Comparison of ENCODE assay signal across 27 cellular contexts in the genomic region with DNA sequence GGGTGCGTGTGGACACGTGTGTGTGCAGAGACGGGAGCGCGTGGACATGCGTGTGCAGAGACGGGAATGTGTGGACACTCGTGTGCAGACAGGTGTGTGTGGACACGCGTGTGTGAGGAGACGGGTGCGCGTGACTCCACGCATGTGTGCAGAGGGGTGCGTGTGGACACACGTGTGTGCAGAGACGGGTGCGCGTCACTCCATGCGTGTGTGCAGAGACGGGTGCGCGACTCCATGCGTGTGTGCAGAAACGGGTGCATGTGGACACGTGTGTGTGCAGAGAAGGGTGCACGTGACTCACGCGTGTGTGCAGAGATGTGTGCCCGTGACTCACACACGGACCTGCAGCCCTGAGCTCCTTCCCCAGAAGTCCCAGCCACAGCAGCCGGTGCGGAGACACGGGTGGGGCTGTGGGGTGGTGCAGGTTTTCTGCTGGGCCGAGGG. TPM values are rescaled to one million over a fixed set of nuclear protein-coding genes. Genes with fewer than 3 reads are reported as not detected.
DNase-seq lines count a peak whose midpoint lies in the region; ATAC-seq, FAIRE-seq and TF ChIP-seq lines count a peak whose summit lies in the region.
"Had no signal": no experiment of that assay in that cellular context is flagged by ENCODE, and none has a peak within 500 bp of the region (broad histone marks: within the 10 kb centered on the region; RNA-seq: fewer than 3 reads in every experiment).

No MANE protein-coding gene starts in this region.

- H3K4me3 ChIP-seq in HEK293 (ENCODE audit: low read depth, low read length) (no peak overlapping the region), K562 (no peak overlapping the region)
- no peak overlapping the region for H3K4me3 ChIP-seq in naive thymus-derived CD4-positive, alpha-beta T cell (ENCODE audit: low read length)
- H3K4me3 ChIP-seq: BLaER1, psoas muscle had no signal

- POLR2A ChIA-PET in HEK293 (lab: Yijun Ruan, JAX): no interaction called here
- POLR2A ChIA-PET in K562 (lab: Yijun Ruan, JAX): no interaction called here
- POLR2A ChIA-PET in naive thymus-derived CD4-positive, alpha-beta T cell (lab: Charles Lee): interaction anchor here (5.3 kb wide), 1 partner anchor 18 kb away, joined by 34 read pairs; no protein-coding TSS in a partner anchor

- TF ChIP-seq RAD21 in K562 (CRISPR knock-in tag; conservative IDR thresholded peaks at IDR 0.05 in 1 of 2, IDR thresholded peaks at IDR 0.05 in 1 of 2): no peak

- BruUV-seq in K562 (replicated peaks; lab: Mats Ljungman, UMichigan): no TSS peak

- H4K20me1 ChIP-seq in K562 (replicated peaks; ENCODE audit: control insufficient read depth, insufficient read depth, low read length): no peaks in the 10 kb centered on the region

- ATAC-seq in K562: no peak
- ATAC-seq in naive thymus-derived CD4-positive, alpha-beta T cell: no peak
- ATAC-seq: esophagus mucosa; psoas muscle; stimulated activated naive B cell treated with anti-CD40 and anti-IgM and Interleukin-4, amounts not matched to agents 10 μg/mL and 1 μg/mL and 100 μg/mL, for 72 hours had no signal

- CTCF ChIA-PET in HEK293 (lab: Yijun Ruan, JAX) (interaction anchor here (2.8 kb wide), 1 partner anchor 84 kb away, joined by 27 read pairs; no protein-coding TSS in a partner anchor), K562 (lab: Yijun Ruan, JAX; ENCODE audit: low intra/inter-chr PET ratio) (interaction anchor here (2.1 kb wide), 1 partner anchor 83 kb away, joined by 18 read pairs; no protein-coding TSS in a partner anchor)
- CTCF ChIA-PET in naive thymus-derived CD4-positive, alpha-beta T cell (lab: Charles Lee): interaction anchor here (1.0 kb wide), 1 partner anchor 114 kb away, joined by 3 read pairs; no protein-coding TSS in a partner anchor

- H3K27ac Mint-ChIP-seq in naive thymus-derived CD4-positive, alpha-beta T cell: no peak overlapping the region
- H3K27ac Mint-ChIP-seq: dendritic cell treated with granulocyte-macrophage colony-stimulating factor and Interleukin-4, amounts not matched to agents 40 ng/mL and 50 ng/mL, for 4 days; endodermal cell; mesothelial cell of epicardium; stimulated activated naive B cell treated with anti-CD40 and anti-IgM and Interleukin-4, amounts not matched to agents 10 μg/mL and 1 μg/mL and 100 μg/mL, for 72 hours had no signal

- H3K27me3 Mint-ChIP-seq in naive thymus-derived CD4-positive, alpha-beta T cell: no peaks in the 10 kb centered on the region
- H3K27me3 Mint-ChIP-seq: central memory CD8-positive, alpha-beta T cell had no signal

- intact Hi-C loops in K562 (cut with micrococcal nuclease): loop anchor here (2.0 kb wide), 1 partner anchor 81 kb away; no protein-coding TSS in a partner anchor
- intact Hi-C loops in naive thymus-derived CD4-positive, alpha-beta T cell (cut with micrococcal nuclease): loop anchor here (2.0 kb wide), 2 partner anchors 75 to 193 kb away; no protein-coding TSS in a partner anchor

- H3K9me3 ChIP-seq in HEK293 (ENCODE audit: control insufficient read depth, insufficient read depth, low read depth, low read length) (no peaks in the 10 kb centered on the region), K562 (replicated peaks; ENCODE audit: control insufficient read depth, insufficient read depth, low read depth, low read length) (peaks cover 10% of the 10 kb centered on the region)
- H3K9me3 ChIP-seq in naive thymus-derived CD4-positive, alpha-beta T cell (ENCODE audit: control insufficient read depth in 2 of 3, low read length in 3 of 3): no peaks in the 10 kb centered on the region
- H3K9me3 ChIP-seq: psoas muscle had no signal

- peak overlapping the region in 1 of 2 experiments; percentile 78; a peak in 2 of 4 replicates for H3K9ac ChIP-seq in K562 (ENCODE audit: insufficient read depth in 1 of 2, low read depth in 2 of 2, low read length in 2 of 2)
- H3K9ac ChIP-seq: BLaER1 had no signal

- WGBS in K562 (ENCODE audit: insufficient coverage, low coverage, missing lambda C conversion rate): 94% methylated on average over 32 of the region's 35 CpGs

- H3K9me1 ChIP-seq in K562 (ENCODE audit: control insufficient read depth, insufficient read depth, low read length): no peaks in the 10 kb centered on the region

- no peaks in the 10 kb centered on the region for H3K27me3 ChIP-seq in K562 (ENCODE audit: control insufficient read depth in 2 of 2, insufficient read depth in 2 of 2, low read length in 2 of 2)
- no peaks in the 10 kb centered on the region for H3K27me3 ChIP-seq in naive thymus-derived CD4-positive, alpha-beta T cell (ENCODE audit: control insufficient read depth in 2 of 2, insufficient read depth in 2 of 2, low read length in 2 of 2)

- H3K4me1 Mint-ChIP-seq in naive thymus-derived CD4-positive, alpha-beta T cell: peaks cover 8 to 31% (median 16%) of the 10 kb centered on the region in 7 donors
- H3K4me1 Mint-ChIP-seq: endodermal cell had no signal

- TF ChIP-seq CTCF in HEK293 (tag by site-specific recombination; IDR thresholded peaks at IDR 0.05) (no peak), K562 (IDR thresholded peaks at IDR 0.05 in 2 of 3, conservative IDR thresholded peaks at IDR 0.05 in 1 of 3; ENCODE audit: insufficient read depth in 2 of 3, low read depth in 1 of 3, low read length in 3 of 3) (no peak)

- peaks cover 0 to 11% (median 0%) of the 10 kb centered on the region in 5 donors for H3K36me3 Mint-ChIP-seq in naive thymus-derived CD4-positive, alpha-beta T cell
- H3K36me3 Mint-ChIP-seq: mesothelial cell of epicardium; naive B cell; stimulated activated naive B cell treated with anti-CD40 and anti-IgM and Interleukin-4, amounts not matched to agents 10 μg/mL and 1 μg/mL and 100 μg/mL, for 72 hours had no signal

- FAIRE-seq in K562 (lab: Jason Lieb, UNC): no peak
- FAIRE-seq: keratinocyte had no signal

- no peak overlapping the region for H3K4me2 ChIP-seq in K562 (ENCODE audit: insufficient read depth, low read length)
- H3K4me2 ChIP-seq: BLaER1 had no signal

- no peak for TF ChIP-seq EP300 in K562 (IDR thresholded peaks at IDR 0.05; ENCODE audit: low read length)

- in situ Hi-C loops in K562 (cut with MboI): no loop called here

- TF ChIP-seq POLR2A in K562 (conservative IDR thresholded peaks at IDR 0.05): no peak

- no peak overlapping the region for H3K27ac ChIP-seq in HEK293 (ENCODE audit: extremely low read depth, low read depth, low read length)
- no peak overlapping the region for H3K27ac ChIP-seq in K562 (ENCODE audit: extremely low read depth, low read depth, low read length)
- no peak overlapping the region for H3K27ac ChIP-seq in naive thymus-derived CD4-positive, alpha-beta T cell (ENCODE audit: low read depth, low read length)
- H3K27ac ChIP-seq: BLaER1, psoas muscle had no signal

- H2AFZ ChIP-seq in K562 (ENCODE audit: low read depth, low read length): no peak overlapping the region

- no peaks in the 10 kb centered on the region for H3K79me2 ChIP-seq in K562 (ENCODE audit: control insufficient read depth, insufficient read depth, low read length)

- no peak for DNase-seq in K562 (ENCODE audit: extremely low read depth in 1 of 4, low spot score in 3 of 4)
- DNase-seq in naive thymus-derived CD4-positive, alpha-beta T cell: no peak
- DNase-seq in NCI-H69 (lab: John Stamatoyannopoulos, UW): no peak
- DNase-seq: activated CD4-positive, alpha-beta T cell treated with anti-CD3 and anti-CD28 coated beads, Interleukin-2, amount 50 U/mL, for 48 hours; activated CD4-positive, CD25-positive, alpha-beta regulatory T cell; activated effector memory CD4-positive, alpha-beta T cell treated with Interleukin-2 at 50 U/mL for 16 hours; endodermal cell; foreskin fibroblast; GOT3; head of caudate nucleus; naive B cell; nucleus accumbens; psoas muscle; stimulated activated naive B cell treated with anti-CD40 and anti-IgM and Interleukin-4, amounts not matched to agents 10 μg/mL and 1 μg/mL and 100 μg/mL, for 72 hours; T-helper 1 cell had no signal

- no peaks in the 10 kb centered on the region for H3K9me3 Mint-ChIP-seq in naive thymus-derived CD4-positive, alpha-beta T cell
- H3K9me3 Mint-ChIP-seq: central memory CD8-positive, alpha-beta T cell; dendritic cell treated with granulocyte-macrophage colony-stimulating factor and Interleukin-4, amounts not matched to agents 40 ng/mL and 50 ng/mL, for 4 days; endodermal cell; mesothelial cell of epicardium; naive B cell; stimulated activated naive B cell treated with anti-CD40 and anti-IgM and Interleukin-4, amounts not matched to agents 10 μg/mL and 1 μg/mL and 100 μg/mL, for 72 hours had no signal

- H3K36me3 ChIP-seq in HEK293 (ENCODE audit: control insufficient read depth in 2 of 2, insufficient read depth in 1 of 2, low read length in 2 of 2) (no peaks in the 10 kb centered on the region), K562 (ENCODE audit: control insufficient read depth, insufficient read depth, low read length) (no peaks in the 10 kb centered on the region)
- peaks cover 0 to 26% (median 0%) of the 10 kb centered on the region in 3 experiments for H3K36me3 ChIP-seq in naive thymus-derived CD4-positive, alpha-beta T cell (ENCODE audit: control insufficient read depth in 2 of 3, insufficient read depth in 3 of 3, low read length in 3 of 3)
- H3K36me3 ChIP-seq: BLaER1 had no signal

- H3K4me3 Mint-ChIP-seq in naive thymus-derived CD4-positive, alpha-beta T cell: no peak overlapping the region
- H3K4me3 Mint-ChIP-seq: central memory CD8-positive, alpha-beta T cell; dendritic cell treated with granulocyte-macrophage colony-stimulating factor and Interleukin-4, amounts not matched to agents 40 ng/mL and 50 ng/mL, for 4 days; endodermal cell; mesothelial cell of epicardium; naive B cell; stimulated activated naive B cell treated with anti-CD40 and anti-IgM and Interleukin-4, amounts not matched to agents 10 μg/mL and 1 μg/mL and 100 μg/mL, for 72 hours had no signal

- H3K4me1 ChIP-seq in HEK293 (ENCODE audit: control insufficient read depth, insufficient read depth, low read length): no peaks in the 10 kb centered on the region; the same call in 1 of the 2 replicates
- H3K4me1 ChIP-seq in K562 (replicated peaks in 1 of 2; ENCODE audit: control insufficient read depth in 2 of 2, insufficient read depth in 2 of 2, low read length in 2 of 2): peaks cover 34 to 100% of the 10 kb centered on the region in 2 experiments
- H3K4me1 ChIP-seq in naive thymus-derived CD4-positive, alpha-beta T cell (ENCODE audit: control insufficient read depth in 2 of 2, insufficient read depth in 2 of 2, low read length in 2 of 2): peaks cover 20% of the 10 kb centered on the region in 2 donors

RNA-seq across cellular contexts. Expression of gene CD7, which starts 2.2 kb away (rescaled TPM):
- 0.44 TPM in 1 of 2 replicates, not detected in the other for total RNA-seq in K562 (2011; cell fraction: chromatin; rRNA removed; ENCODE audit: low replicate concordance)
- total RNA-seq in K562 (2011; cell fraction: nucleolus; rRNA removed): 0.66 and 0.83 TPM in 2 replicates
- total RNA-seq in K562 (2011; cell fraction: nucleoplasm; rRNA removed): 0.69 TPM in 1 of 2 replicates, not detected in the other
- total RNA-seq in K562 (2014; rRNA removed) (not detected in 2 replicates), K562 (2014; rRNA removed; fragmentation: Illumina TruSeq; extraction: Trizol) (not detected in 2 replicates), K562 (2015; rRNA removed; fragmentation: Illumina TruSeq; extraction: Trizol) (not detected in 2 replicates), K562 (2021) (0.18 and 0.35 TPM in 2 replicates)
- polyA plus RNA-seq in K562 (2011; rRNA removed) (0.21 and 0.85 TPM in 2 replicates), K562 (2014; fragmentation: Illumina TruSeq; extraction: Trizol) (not detected in 2 replicates), K562 (2014; fragmentation: Nextera tagmentation; extraction: Ambion mirVana) (not detected), K562 (2014; rRNA removed) (not detected in 2 replicates)
- 0.34 and 1.3 TPM in 2 replicates for polyA plus RNA-seq in K562 (2011; cell fraction: cytosol; rRNA removed)
- polyA plus RNA-seq in K562 (2011; cell fraction: nucleus; rRNA removed): 0.88 and 1.2 TPM in 2 replicates
- 0.16 and 0.19 TPM in 2 replicates for polyA plus RNA-seq in K562 (2012)
- polyA minus RNA-seq in K562 (2011; rRNA and poly(A)+ RNA removed): not detected in 2 replicates
- polyA minus RNA-seq in K562 (2011; cell fraction: cytosol; rRNA and poly(A)+ RNA removed): 1.0 TPM in 1 of 2 replicates, not detected in the other
- 0.27 TPM in 1 of 2 replicates, not detected in the other for polyA minus RNA-seq in K562 (2011; cell fraction: nucleus; rRNA and poly(A)+ RNA removed)
- total RNA-seq in naive thymus-derived CD4-positive, alpha-beta T cell: 100 to 1,000 TPM in 3 of 5 experiments, 10 to 100 TPM in 2; 61.9 to 390 (median 165) TPM
- 100 to 1,000 TPM; 169 to 183 TPM for polyA plus RNA-seq in naive thymus-derived CD4-positive, alpha-beta T cell
- total RNA-seq: NCI-H460, OCI-LY7 had no signal
- polyA plus RNA-seq: keratinocyte had no signal

RNA-seq across cellular contexts. Expression of gene SECTM1, which starts 13.9 kb away (rescaled TPM):
- total RNA-seq in K562 (2011; cell fraction: chromatin; rRNA removed; ENCODE audit: low replicate concordance): 0.86 TPM in 1 of 2 replicates, not detected in the other
- 0.53 and 0.83 TPM in 2 replicates for total RNA-seq in K562 (2011; cell fraction: nucleolus; rRNA removed)
- 0.99 TPM in 1 of 2 replicates, not detected in the other for total RNA-seq in K562 (2011; cell fraction: nucleoplasm; rRNA removed)
- total RNA-seq in K562 (2014; rRNA removed): 0.18 TPM in 1 of 2 replicates, not detected in the other
- not detected in 2 replicates for total RNA-seq in K562 (2014; rRNA removed; fragmentation: Illumina TruSeq; extraction: Trizol)
- total RNA-seq in K562 (2015; rRNA removed; fragmentation: Illumina TruSeq; extraction: Trizol): not detected in 2 replicates
- 0.11 TPM in 1 of 2 replicates, not detected in the other for total RNA-seq in K562 (2021)
- 0.19 and 0.46 TPM in 2 replicates for polyA plus RNA-seq in K562 (2011; rRNA removed)
- 0.35 and 1.1 TPM in 2 replicates for polyA plus RNA-seq in K562 (2011; cell fraction: cytosol; rRNA removed)
- 0.31 and 0.47 TPM in 2 replicates for polyA plus RNA-seq in K562 (2011; cell fraction: nucleus; rRNA removed)
- 0.36 and 0.57 TPM in 2 replicates for polyA plus RNA-seq in K562 (2012)
- polyA plus RNA-seq in K562 (2014; fragmentation: Illumina TruSeq; extraction: Trizol): 0.15 TPM in 1 of 2 replicates, not detected in the other
- polyA plus RNA-seq in K562 (2014; fragmentation: Nextera tagmentation; extraction: Ambion mirVana): not detected
- polyA plus RNA-seq in K562 (2014; rRNA removed): not detected in 2 replicates
- 0.18 and 0.33 TPM in 2 replicates for polyA minus RNA-seq in K562 (2011; rRNA and poly(A)+ RNA removed)
- polyA minus RNA-seq in K562 (2011; cell fraction: cytosol; rRNA and poly(A)+ RNA removed): not detected in 2 replicates
- 0.94 TPM in 1 of 2 replicates, not detected in the other for polyA minus RNA-seq in K562 (2011; cell fraction: nucleus; rRNA and poly(A)+ RNA removed)
- total RNA-seq in naive thymus-derived CD4-positive, alpha-beta T cell: 10 to 100 TPM in 2 of 5 experiments, 1 to 10 TPM in 3; 2.3 to 32.4 (median 5.1) TPM
- polyA plus RNA-seq in naive thymus-derived CD4-positive, alpha-beta T cell: 1 to 10 TPM; 1.5 to 3.2 TPM
- total RNA-seq: endodermal cell, OCI-LY7 had no signal

RNA-seq across cellular contexts. Expression of gene TEX19, which starts 39.4 kb away (rescaled TPM):
- 1.0 and 1.2 TPM in 2 replicates for total RNA-seq in K562 (2011; cell fraction: chromatin; rRNA removed; ENCODE audit: low replicate concordance)
- total RNA-seq in K562 (2011; cell fraction: nucleolus; rRNA removed): 1.2 TPM in 2 replicates
- total RNA-seq in K562 (2011; cell fraction: nucleoplasm; rRNA removed): 1.0 and 1.8 TPM in 2 replicates
- total RNA-seq in K562 (2014; rRNA removed) (1.6 and 2.4 TPM in 2 replicates), K562 (2014; rRNA removed; fragmentation: Illumina TruSeq; extraction: Trizol) (0.93 and 1.4 TPM in 2 replicates), K562 (2015; rRNA removed; fragmentation: Illumina TruSeq; extraction: Trizol) (1.6 and 2.0 TPM in 2 replicates), K562 (2021) (1.4 and 2.1 TPM in 2 replicates)
- polyA plus RNA-seq in K562 (2011; rRNA removed) (3.6 and 4.9 TPM in 2 replicates), K562 (2014; fragmentation: Illumina TruSeq; extraction: Trizol) (1.9 and 2.3 TPM in 2 replicates), K562 (2014; fragmentation: Nextera tagmentation; extraction: Ambion mirVana) (under 1 TPM; 0.10 to 0.57 TPM), K562 (2014; rRNA removed) (1.9 and 2.2 TPM in 2 replicates)
- 4.1 and 5.7 TPM in 2 replicates for polyA plus RNA-seq in K562 (2011; cell fraction: cytosol; rRNA removed)
- 1.2 and 1.9 TPM in 2 replicates for polyA plus RNA-seq in K562 (2011; cell fraction: nucleus; rRNA removed)
- 2.0 and 5.3 TPM in 2 replicates for polyA plus RNA-seq in K562 (2012)
- 2.4 and 2.7 TPM in 2 replicates for polyA minus RNA-seq in K562 (2011; rRNA and poly(A)+ RNA removed)
- polyA minus RNA-seq in K562 (2011; cell fraction: cytosol; rRNA and poly(A)+ RNA removed): 0.91 and 1.5 TPM in 2 replicates
- 0.13 and 0.56 TPM in 2 replicates for polyA minus RNA-seq in K562 (2011; cell fraction: nucleus; rRNA and poly(A)+ RNA removed)
- not detected for total RNA-seq in naive thymus-derived CD4-positive, alpha-beta T cell
- not detected for polyA plus RNA-seq in naive thymus-derived CD4-positive, alpha-beta T cell
- total RNA-seq: esophagus mucosa, lower leg skin, ureter had no signal
- polyA plus RNA-seq: keratinocyte had no signal

RNA-seq across cellular contexts. Expression of gene CSNK1D, which starts 46.1 kb away (rescaled TPM):
- 268 and 441 TPM in 2 replicates for total RNA-seq in K562 (2011; cell fraction: chromatin; rRNA removed; ENCODE audit: low replicate concordance)
- total RNA-seq in K562 (2011; cell fraction: nucleolus; rRNA removed): 196 and 213 TPM in 2 replicates
- total RNA-seq in K562 (2011; cell fraction: nucleoplasm; rRNA removed): 179 and 187 TPM in 2 replicates
- total RNA-seq in K562 (2014; rRNA removed) (26.1 and 39.0 TPM in 2 replicates), K562 (2014; rRNA removed; fragmentation: Illumina TruSeq; extraction: Trizol) (35.9 and 41.3 TPM in 2 replicates), K562 (2015; rRNA removed; fragmentation: Illumina TruSeq; extraction: Trizol) (35.7 and 36.6 TPM in 2 replicates), K562 (2021) (95.3 and 114 TPM in 2 replicates)
- polyA plus RNA-seq in K562 (2011; rRNA removed) (82.8 and 96.8 TPM in 2 replicates), K562 (2014; fragmentation: Illumina TruSeq; extraction: Trizol) (123 and 133 TPM in 2 replicates), K562 (2014; fragmentation: Nextera tagmentation; extraction: Ambion mirVana) (1 to 10 TPM; 6.5 to 7.4 TPM), K562 (2014; rRNA removed) (81.0 and 90.3 TPM in 2 replicates)
- polyA plus RNA-seq in K562 (2011; cell fraction: cytosol; rRNA removed): 51.5 and 60.4 TPM in 2 replicates
- 306 and 488 TPM in 2 replicates for polyA plus RNA-seq in K562 (2011; cell fraction: nucleus; rRNA removed)
- 102 and 106 TPM in 2 replicates for polyA plus RNA-seq in K562 (2012)
- polyA minus RNA-seq in K562 (2011; rRNA and poly(A)+ RNA removed): 56.2 and 74.7 TPM in 2 replicates
- 45.7 and 51.3 TPM in 2 replicates for polyA minus RNA-seq in K562 (2011; cell fraction: cytosol; rRNA and poly(A)+ RNA removed)
- 71.1 and 74.9 TPM in 2 replicates for polyA minus RNA-seq in K562 (2011; cell fraction: nucleus; rRNA and poly(A)+ RNA removed)
- total RNA-seq in naive thymus-derived CD4-positive, alpha-beta T cell: 100 to 1,000 TPM; 144 to 249 (median 176) TPM
- 10 to 100 TPM; 46.1 to 81.3 TPM for polyA plus RNA-seq in naive thymus-derived CD4-positive, alpha-beta T cell

RNA-seq across cellular contexts. Expression of gene UTS2R, which starts 51.9 kb away (rescaled TPM):
- not detected in 2 replicates for total RNA-seq in K562 (2011; cell fraction: chromatin; rRNA removed; ENCODE audit: low replicate concordance)
- not detected in 2 replicates for total RNA-seq in K562 (2011; cell fraction: nucleolus; rRNA removed)
- total RNA-seq in K562 (2011; cell fraction: nucleoplasm; rRNA removed): not detected in 2 replicates
- total RNA-seq in K562 (2014; rRNA removed): not detected in 2 replicates
- total RNA-seq in K562 (2014; rRNA removed; fragmentation: Illumina TruSeq; extraction: Trizol): not detected in 2 replicates
- not detected in 2 replicates for total RNA-seq in K562 (2015; rRNA removed; fragmentation: Illumina TruSeq; extraction: Trizol)
- total RNA-seq in K562 (2021): 0.22 TPM in 1 of 2 replicates, not detected in the other
- polyA plus RNA-seq in K562 (2011; rRNA removed): not detected in 2 replicates
- not detected in 2 replicates for polyA plus RNA-seq in K562 (2011; cell fraction: cytosol; rRNA removed)
- 0.27 TPM in 1 of 2 replicates, not detected in the other for polyA plus RNA-seq in K562 (2011; cell fraction: nucleus; rRNA removed)
- polyA plus RNA-seq in K562 (2012): not detected in 2 replicates
- not detected in 2 replicates for polyA plus RNA-seq in K562 (2014; fragmentation: Illumina TruSeq; extraction: Trizol)
- not detected for polyA plus RNA-seq in K562 (2014; fragmentation: Nextera tagmentation; extraction: Ambion mirVana)
- not detected in 2 replicates for polyA plus RNA-seq in K562 (2014; rRNA removed)
- polyA minus RNA-seq in K562 (2011; rRNA and poly(A)+ RNA removed): not detected in 2 replicates
- not detected in 2 replicates for polyA minus RNA-seq in K562 (2011; cell fraction: cytosol; rRNA and poly(A)+ RNA removed)
- not detected in 2 replicates for polyA minus RNA-seq in K562 (2011; cell fraction: nucleus; rRNA and poly(A)+ RNA removed)
- total RNA-seq in naive thymus-derived CD4-positive, alpha-beta T cell: not detected
- polyA plus RNA-seq in naive thymus-derived CD4-positive, alpha-beta T cell: not detected
- total RNA-seq: esophagus mucosa, lower leg skin, NCI-H460, ureter had no signal
- polyA plus RNA-seq: AG04450, keratinocyte had no signal

Comparison
In these comparisons a context has a peak if more than half of its experiments do, and no peak if none do; other contexts are left out.
1. RNA of gene CD7, which starts 2.2 kb away (total RNA-seq): 61.9 to 390 TPM in naive thymus-derived CD4-positive, alpha-beta T cell; 0.18 to 0.83 TPM in K562; every median in the first group is over 10 times any median in the second.